In the genomic region with DNA sequence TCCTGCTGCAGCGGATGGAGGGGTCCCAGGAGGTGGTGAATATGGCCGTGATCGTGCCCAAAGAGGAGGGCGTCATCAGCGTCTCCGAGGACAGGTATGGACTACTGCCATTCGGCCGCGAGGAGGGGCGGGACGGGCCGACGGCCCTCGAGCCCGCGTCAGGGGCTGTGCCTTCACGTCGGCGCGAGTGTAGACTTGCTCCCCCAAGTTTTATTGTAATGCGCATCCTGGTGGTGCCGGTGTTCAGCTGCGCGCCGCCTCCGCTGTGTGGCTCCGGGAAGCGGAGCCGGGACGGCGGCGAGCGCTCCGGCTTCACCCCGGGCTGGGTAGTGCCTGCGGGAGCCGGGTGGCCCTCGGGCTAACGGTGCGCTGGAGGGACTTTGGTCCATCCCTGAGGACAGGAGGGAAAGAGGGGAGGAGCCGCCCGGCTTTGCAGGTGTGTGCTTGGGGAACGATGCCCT, we compare ENCODE assay signal across 8 cellular contexts. TPM values are rescaled to one million over a fixed set of nuclear protein-coding genes. Genes with fewer than 3 reads are reported as not detected.
DNase-seq lines count a peak whose midpoint lies in the region; ATAC-seq lines count a peak whose summit lies in the region.

No MANE protein-coding gene starts in this region.

- H3K27me3 ChIP-seq in ectodermal cell (ENCODE audit: control insufficient read depth, insufficient read depth, low read length, poor library complexity, severe bottlenecking): no peaks in the 10 kb centered on the region

- H3K4me3 ChIP-seq in ectodermal cell (ENCODE audit: insufficient read depth, low read depth, low read length): peak overlapping the region; percentile 99

- H3K4me1 ChIP-seq in ectodermal cell (ENCODE audit: control insufficient read depth, insufficient read depth, low read length): peaks cover 18% of the 10 kb centered on the region

- DNase-seq in NCI-H2029 (lab: John Stamatoyannopoulos, UW) (peak; percentile 6), NCI-H2029 treated with DMSO at 0.1 percent for 48 hours (lab: John Stamatoyannopoulos, UW) (no peak), NCI-H1417 (lab: John Stamatoyannopoulos, UW) (peak; percentile 61 to 97 (median 96)), medulla oblongata (ENCODE audit: extremely low spot score) (peak; percentile 45)
- peak; percentile 65 for DNase-seq in activated CD4-positive, alpha-beta T cell treated with anti-CD3 and anti-CD28 coated beads, Interleukin-2, amount 50 U/mL, for 1 hour
- peak; percentile 24 for DNase-seq in stimulated activated CD8-positive, alpha-beta memory T cell treated with anti-CD3 and anti-CD28 coated beads, Interleukin-15, amount 100 ng/mL, for 1 hour (ENCODE audit: low read depth)

- H3K9me3 ChIP-seq in ectodermal cell (ENCODE audit: control insufficient read depth, low read length): no peaks in the 10 kb centered on the region

- WGBS in ectodermal cell, 2 experiments: 0% methylated on average over 43 of the region's 43 CpGs

- H3K36me3 ChIP-seq in ectodermal cell (ENCODE audit: control insufficient read depth, insufficient read depth, low read length): no peaks in the 10 kb centered on the region

- ATAC-seq in HG02623 (IDR thresholded peaks at IDR 0.05; ENCODE audit: unreplicated experiment): peak; percentile 26

- H3K27ac ChIP-seq in ectodermal cell (ENCODE audit: insufficient read depth, low read depth, low read length, poor library complexity, severe bottlenecking): peak overlapping the region; percentile 82

RNA-seq across cellular contexts. Expression of a gene that starts 0.5 kb away (rescaled TPM):
- 29.1 TPM for polyA plus RNA-seq in ectodermal cell (2013, experiment 1 of 4)
- 37.0 TPM for polyA plus RNA-seq in ectodermal cell (2013, experiment 2 of 4)
- polyA plus RNA-seq in ectodermal cell (2013, experiment 3 of 4): 23.7 TPM
- 26.0 TPM for polyA plus RNA-seq in ectodermal cell (2013, experiment 4 of 4)
